Comparison of ENCODE assay signal across 22 cellular contexts in genomic region chr9:8552732-8553131, GRCh38.
"Had no signal": no experiment of that assay in that cellular context is flagged by ENCODE, and none has a peak within 500 bp of the region (broad histone marks: within the 10 kb centered on the region; RNA-seq: fewer than 3 reads in every experiment).

No MANE protein-coding gene starts in this region.

- H3K4me1 Mint-ChIP-seq: activated CD4-positive, alpha-beta T cell treated with anti-CD3 and anti-CD28 coated beads, Interleukin-2, amount 10 ng/mL, durations not matched to agents 7 days and 5 days; stimulated activated naive B cell treated with anti-CD40 and anti-IgM and Interleukin-4, amounts not matched to agents 10 μg/mL and 1 μg/mL and 100 μg/mL, for 72 hours; WTC11 had no signal

- H3K4me3 Mint-ChIP-seq: activated CD4-positive, alpha-beta T cell treated with anti-CD3 and anti-CD28 coated beads, Interleukin-2, amount 10 ng/mL, durations not matched to agents 7 days and 5 days; activated CD8-positive, alpha-beta T cell treated with anti-CD3 and anti-CD28 coated beads, Interleukin-2, amount 10 ng/mL, durations not matched to agents 7 days and 5 days; activated naive CD4-positive, alpha-beta T cell treated with anti-CD3 and anti-CD28 coated beads for 36 hours; activated T-cell treated with anti-CD3 and anti-CD28 coated beads, Interleukin-2, amount 50 U/mL, for 24 hours; mesothelial cell of epicardium; nephron; stimulated activated naive B cell treated with anti-CD40 and anti-IgM and Interleukin-4, amounts not matched to agents 10 μg/mL and 1 μg/mL and 100 μg/mL, for 72 hours; T-helper 2 cell treated with Interferon-gamma antibody and Interleukin-4, amounts not matched to agents 5 μg/mL and 100 μg/mL, for 36 hours; WTC11 had no signal

- H3K4me1 ChIP-seq: ascending aorta, gastrocnemius medialis, tibial artery had no signal

- H3K36me3 ChIP-seq: ascending aorta, gastrocnemius medialis, heart right ventricle, ovary, tibial artery had no signal

- H3K9me3 Mint-ChIP-seq: activated CD4-positive, alpha-beta T cell treated with anti-CD3 and anti-CD28 coated beads, Interleukin-2, amount 10 ng/mL, durations not matched to agents 7 days and 5 days; activated naive CD4-positive, alpha-beta T cell treated with anti-CD3 and anti-CD28 coated beads for 36 hours; activated T-cell treated with anti-CD3 and anti-CD28 coated beads, Interleukin-2, amount 50 U/mL, for 24 hours; mesothelial cell of epicardium; nephron; stimulated activated naive B cell treated with anti-CD40 and anti-IgM and Interleukin-4, amounts not matched to agents 10 μg/mL and 1 μg/mL and 100 μg/mL, for 72 hours; T-helper 2 cell treated with Interferon-gamma antibody and Interleukin-4, amounts not matched to agents 5 μg/mL and 100 μg/mL, for 36 hours; WTC11 had no signal

- H3K36me3 Mint-ChIP-seq: mesothelial cell of epicardium; stimulated activated naive B cell treated with anti-CD40 and anti-IgM and Interleukin-4, amounts not matched to agents 10 μg/mL and 1 μg/mL and 100 μg/mL, for 72 hours; WTC11 had no signal

- H3K9me3 ChIP-seq: ascending aorta, gastrocnemius medialis, heart right ventricle, ovary, tibial artery had no signal

- H3K27me3 Mint-ChIP-seq: activated CD4-positive, alpha-beta T cell treated with anti-CD3 and anti-CD28 coated beads, Interleukin-2, amount 10 ng/mL, durations not matched to agents 7 days and 5 days; activated T-cell treated with anti-CD3 and anti-CD28 coated beads, Interleukin-2, amount 50 U/mL, for 24 hours; stimulated activated naive B cell treated with anti-CD40 and anti-IgM and Interleukin-4, amounts not matched to agents 10 μg/mL and 1 μg/mL and 100 μg/mL, for 72 hours had no signal

- H3K27ac ChIP-seq: ascending aorta, gastrocnemius medialis, heart right ventricle, ovary, SK-N-MC, tibial artery had no signal

- H3K4me3 ChIP-seq: ascending aorta, gastrocnemius medialis, heart right ventricle, lung, ovary, SK-N-MC, tibial artery had no signal

- H3K27ac Mint-ChIP-seq: activated CD4-positive, alpha-beta T cell treated with anti-CD3 and anti-CD28 coated beads, Interleukin-2, amount 10 ng/mL, durations not matched to agents 7 days and 5 days; activated CD8-positive, alpha-beta T cell treated with anti-CD3 and anti-CD28 coated beads, Interleukin-2, amount 10 ng/mL, durations not matched to agents 7 days and 5 days; activated naive CD4-positive, alpha-beta T cell treated with anti-CD3 and anti-CD28 coated beads for 36 hours; activated T-cell treated with anti-CD3 and anti-CD28 coated beads, Interleukin-2, amount 50 U/mL, for 24 hours; mesothelial cell of epicardium; stimulated activated naive B cell treated with anti-CD40 and anti-IgM and Interleukin-4, amounts not matched to agents 10 μg/mL and 1 μg/mL and 100 μg/mL, for 72 hours; T-helper 2 cell treated with Interferon-gamma antibody and Interleukin-4, amounts not matched to agents 5 μg/mL and 100 μg/mL, for 36 hours had no signal

- FAIRE-seq: islet of Langerhans, TTC549, urothelium cell line had no signal

- ATAC-seq: activated CD8-positive, alpha-beta T cell treated with anti-CD3 and anti-CD28 coated beads, Interleukin-2, amount 10 ng/mL, durations not matched to agents 7 days and 5 days; gastrocnemius medialis; heart right ventricle; left colon; stimulated activated naive B cell treated with anti-CD40 and anti-IgM and Interleukin-4, amounts not matched to agents 10 μg/mL and 1 μg/mL and 100 μg/mL, for 72 hours; WTC11 had no signal

- DNase-seq: activated CD4-positive, alpha-beta T cell treated with anti-CD3 and anti-CD28 coated beads, Interleukin-2, amount 10 ng/mL, durations not matched to agents 7 days and 5 days; activated CD8-positive, alpha-beta T cell treated with anti-CD3 and anti-CD28 coated beads, Interleukin-2, amount 10 ng/mL, durations not matched to agents 7 days and 5 days; activated naive CD4-positive, alpha-beta T cell treated with anti-CD3 and anti-CD28 coated beads for 36 hours; activated T-cell treated with anti-CD3 and anti-CD28 coated beads, Interleukin-2, amount 50 U/mL, for 24 hours; cortex of kidney; effector CD4-positive, alpha-beta T cell; gastrocnemius medialis; heart right ventricle; left colon; ovary; stimulated activated naive B cell treated with anti-CD40 and anti-IgM and Interleukin-4, amounts not matched to agents 10 μg/mL and 1 μg/mL and 100 μg/mL, for 72 hours; tibial artery had no signal

- H3K27me3 ChIP-seq: ascending aorta, gastrocnemius medialis, heart right ventricle, ovary, tibial artery had no signal
